ENCODE assay signal across 11 cellular contexts in genomic region chr5:157652377-157652692, GRCh38. TPM values are rescaled to one million over a fixed set of nuclear protein-coding genes. Genes with fewer than 3 reads are reported as not detected.
DNase-seq lines count a peak whose midpoint lies in the region; ATAC-seq and TF ChIP-seq lines count a peak whose summit lies in the region.
"Had no signal": no experiment of that assay in that cellular context is flagged by ENCODE, and none has a peak within 500 bp of the region (broad histone marks: within the 10 kb centered on the region; RNA-seq: fewer than 3 reads in every experiment).

TSS of gene SOX30 (minus strand) at chr5:157652438. CDS start at chr5:157652078, 360 bp downstream.

- no peak for DNase-seq in stimulated activated naive CD8-positive, alpha-beta T cell treated with anti-CD3 and anti-CD28 coated beads, Interleukin-15, Interleukin-2, amounts not matched to agents 100 U/mL and 50 U/mL, for 24 hours
- no peak for DNase-seq in naive thymus-derived CD4-positive, alpha-beta T cell
- no peak for DNase-seq in cortex of kidney (lab: John Stamatoyannopoulos, UW)
- no peak for DNase-seq in osteocyte (ENCODE audit: extremely low spot score, unreplicated experiment)
- DNase-seq in NCI-H1048 (lab: John Stamatoyannopoulos, UW) = no peak
- DNase-seq: activated CD4-positive, alpha-beta T cell treated with anti-CD3 and anti-CD28 coated beads, Interleukin-2, amount 50 U/mL, for 4 hours; DMS79 treated with DMSO at 0.1 percent for 48 hours had no signal

- CTCF ChIA-PET in naive thymus-derived CD4-positive, alpha-beta T cell (lab: Charles Lee) = no interaction called here

- peaks cover 17% of the 10 kb centered on the region for H3K4me1 Mint-ChIP-seq in stimulated activated naive CD8-positive, alpha-beta T cell treated with anti-CD3 and anti-CD28 coated beads, Interleukin-15, Interleukin-2, amounts not matched to agents 100 ng/mL and 50 ng/mL, for 24 hours (ENCODE audit: low read depth)
- peaks cover 9 to 19% (median 16%) of the 10 kb centered on the region in 7 donors for H3K4me1 Mint-ChIP-seq in naive thymus-derived CD4-positive, alpha-beta T cell
- H3K4me1 Mint-ChIP-seq in osteocyte (ENCODE audit: unreplicated experiment) = peaks cover 9% of the 10 kb centered on the region

- H3K4me3 Mint-ChIP-seq in stimulated activated naive CD8-positive, alpha-beta T cell treated with anti-CD3 and anti-CD28 coated beads, Interleukin-15, Interleukin-2, amounts not matched to agents 100 ng/mL and 50 ng/mL, for 24 hours = peak within 1 kb of the TSS; percentile 68
- H3K4me3 Mint-ChIP-seq in naive thymus-derived CD4-positive, alpha-beta T cell = peak within 1 kb of the TSS; percentile 65 to 88 (median 84)
- no peak within 1 kb of the TSS for H3K4me3 Mint-ChIP-seq in osteocyte (ENCODE audit: unreplicated experiment)

- H3K36me3 ChIP-seq in ectodermal cell (ENCODE audit: control insufficient read depth, insufficient read depth, low read length) = no peaks in the 10 kb centered on the region
- H3K36me3 ChIP-seq in naive thymus-derived CD4-positive, alpha-beta T cell (ENCODE audit: control insufficient read depth in 2 of 3, insufficient read depth in 3 of 3, low read length in 3 of 3) = no peaks in the 10 kb centered on the region

- H3K4me1 ChIP-seq in ectodermal cell (ENCODE audit: control insufficient read depth, insufficient read depth, low read length) = no peaks in the 10 kb centered on the region
- H3K4me1 ChIP-seq in naive thymus-derived CD4-positive, alpha-beta T cell (ENCODE audit: control insufficient read depth in 2 of 2, insufficient read depth in 2 of 2, low read length in 2 of 2) = peaks cover 0 to 4% of the 10 kb centered on the region in 2 donors
- H3K4me1 ChIP-seq: foreskin keratinocyte had no signal

- no peak for ATAC-seq in stimulated activated naive CD8-positive, alpha-beta T cell treated with anti-CD3 and anti-CD28 coated beads, Interleukin-15, Interleukin-2, amounts not matched to agents 100 U/mL and 50 U/mL, for 24 hours
- ATAC-seq in naive thymus-derived CD4-positive, alpha-beta T cell = no peak
- no peak for ATAC-seq in activated CD4-positive, CD25-positive, alpha-beta regulatory T cell treated with anti-CD3 and anti-CD28 coated beads, Interleukin-2, amount 50 U/mL, for 24 hours

- H3K9me3 Mint-ChIP-seq in stimulated activated naive CD8-positive, alpha-beta T cell treated with anti-CD3 and anti-CD28 coated beads, Interleukin-15, Interleukin-2, amounts not matched to agents 100 ng/mL and 50 ng/mL, for 24 hours = peaks cover 37% of the 10 kb centered on the region
- peaks cover 0 to 36% (median 16%) of the 10 kb centered on the region in 11 donors for H3K9me3 Mint-ChIP-seq in naive thymus-derived CD4-positive, alpha-beta T cell
- peaks cover 9% of the 10 kb centered on the region for H3K9me3 Mint-ChIP-seq in osteocyte (ENCODE audit: unreplicated experiment)

- H3K27me3 Mint-ChIP-seq in stimulated activated naive CD8-positive, alpha-beta T cell treated with anti-CD3 and anti-CD28 coated beads, Interleukin-15, Interleukin-2, amounts not matched to agents 100 ng/mL and 50 ng/mL, for 24 hours = no peaks in the 10 kb centered on the region
- peaks cover 0 to 2% (median 0%) of the 10 kb centered on the region in 5 donors for H3K27me3 Mint-ChIP-seq in naive thymus-derived CD4-positive, alpha-beta T cell
- H3K27me3 Mint-ChIP-seq in osteocyte (ENCODE audit: unreplicated experiment) = peaks cover 3% of the 10 kb centered on the region

- peak within 1 kb of the TSS; percentile 84 for H3K27ac Mint-ChIP-seq in stimulated activated naive CD8-positive, alpha-beta T cell treated with anti-CD3 and anti-CD28 coated beads, Interleukin-15, Interleukin-2, amounts not matched to agents 100 ng/mL and 50 ng/mL, for 24 hours
- H3K27ac Mint-ChIP-seq in naive thymus-derived CD4-positive, alpha-beta T cell = peak within 1 kb of the TSS; percentile 59 to 91 (median 82)
- no peak within 1 kb of the TSS for H3K27ac Mint-ChIP-seq in osteocyte (ENCODE audit: unreplicated experiment)

- 95 to 98% methylated on average over 14 to 15 of the region's 15 CpGs for WGBS in ectodermal cell, 2 experiments

- H3K4me3 ChIP-seq in ectodermal cell (ENCODE audit: insufficient read depth, low read depth, low read length) = peak within 1 kb of the TSS; percentile 20
- H3K4me3 ChIP-seq in naive thymus-derived CD4-positive, alpha-beta T cell (ENCODE audit: low read length) = peak within 1 kb of the TSS; percentile 54

- H3K36me3 Mint-ChIP-seq in stimulated activated naive CD8-positive, alpha-beta T cell treated with anti-CD3 and anti-CD28 coated beads, Interleukin-15, Interleukin-2, amounts not matched to agents 100 ng/mL and 50 ng/mL, for 24 hours (ENCODE audit: low read depth) = peaks cover 26% of the 10 kb centered on the region
- peaks cover 0 to 28% (median 11%) of the 10 kb centered on the region in 5 donors for H3K36me3 Mint-ChIP-seq in naive thymus-derived CD4-positive, alpha-beta T cell
- H3K36me3 Mint-ChIP-seq in osteocyte (ENCODE audit: unreplicated experiment) = peaks cover 2% of the 10 kb centered on the region

- POLR2A ChIA-PET in naive thymus-derived CD4-positive, alpha-beta T cell (lab: Charles Lee) = no interaction called here

- H3K27me3 ChIP-seq in ectodermal cell (ENCODE audit: control insufficient read depth, insufficient read depth, low read length, poor library complexity, severe bottlenecking) = peaks cover 4% of the 10 kb centered on the region
- H3K27me3 ChIP-seq in naive thymus-derived CD4-positive, alpha-beta T cell (ENCODE audit: control insufficient read depth in 2 of 2, insufficient read depth in 2 of 2, low read length in 2 of 2) = no peaks in the 10 kb centered on the region
- H3K27me3 ChIP-seq: foreskin keratinocyte had no signal

- H3K9me3 ChIP-seq in ectodermal cell (ENCODE audit: control insufficient read depth, low read length) = no peaks in the 10 kb centered on the region
- no peaks in the 10 kb centered on the region for H3K9me3 ChIP-seq in naive thymus-derived CD4-positive, alpha-beta T cell (ENCODE audit: control insufficient read depth in 2 of 3, low read length in 3 of 3)

- H3K27ac ChIP-seq in ectodermal cell (ENCODE audit: insufficient read depth, low read depth, low read length, poor library complexity, severe bottlenecking) = no peak within 1 kb of the TSS
- H3K27ac ChIP-seq in naive thymus-derived CD4-positive, alpha-beta T cell (ENCODE audit: low read depth, low read length) = peak within 1 kb of the TSS; percentile 55
- H3K27ac ChIP-seq: foreskin keratinocyte had no signal

- TF ChIP-seq CTCF in osteocyte (IDR thresholded peaks at IDR 0.05) = no peak

- intact Hi-C loops in naive thymus-derived CD4-positive, alpha-beta T cell (cut with micrococcal nuclease) = loop anchor here (5.0 kb wide), 3 partner anchors 50 to 510 kb away; partner anchors contain the start of gene MED7 (in 1 of the 2)

RNA-seq across cellular contexts. Expression of gene SOX30, which starts in this region (rescaled TPM):
- polyA plus RNA-seq in ectodermal cell (2013, experiment 1 of 4) = 0.35 TPM
- 0.14 TPM for polyA plus RNA-seq in ectodermal cell (2013, experiment 2 of 4)
- not detected for polyA plus RNA-seq in ectodermal cell (2013, experiment 3 of 4)
- polyA plus RNA-seq in ectodermal cell (2013, experiment 4 of 4) = 0.08 TPM
- under 1 TPM in 1 of 5 experiments, not detected in 4; 0.36 TPM for total RNA-seq in naive thymus-derived CD4-positive, alpha-beta T cell
- under 1 TPM; 0.17 to 0.25 TPM for polyA plus RNA-seq in naive thymus-derived CD4-positive, alpha-beta T cell
- not detected in 2 replicates for total RNA-seq in osteocyte
